In genomic region chr15:62909257-62909656, GRCh38 we compare ENCODE assay signal across 25 cellular contexts.
DNase-seq lines count a peak whose midpoint lies in the region; ATAC-seq, FAIRE-seq and TF ChIP-seq lines count a peak whose summit lies in the region.
"Had no signal": no experiment of that assay in that cellular context is flagged by ENCODE, and none has a peak within 500 bp of the region (broad histone marks: within the 10 kb centered on the region; RNA-seq: fewer than 3 reads in every experiment).

No MANE protein-coding gene starts in this region.

- no peak for TF ChIP-seq RAD21 in HepG2 (CRISPR knock-in tag; IDR thresholded peaks at IDR 0.05)

- H3K4me3 ChIP-seq in HepG2 (replicated peaks in 1 of 3; ENCODE audit: insufficient read depth in 1 of 3, low read depth in 2 of 3, low read length in 3 of 3) = no peak overlapping the region
- no peak overlapping the region for H3K4me3 ChIP-seq in right lobe of liver
- H3K4me3 ChIP-seq in Panc1 (ENCODE audit: low read depth in 2 of 2, low read length in 2 of 2) = no peak overlapping the region
- H3K4me3 ChIP-seq: SK-N-MC had no signal

- H3K27me3 ChIP-seq in HepG2 (ENCODE audit: control insufficient read depth in 1 of 2, insufficient read depth in 2 of 2, low read length in 2 of 2) = no peaks in the 10 kb centered on the region
- H3K27me3 ChIP-seq in right lobe of liver = no peaks in the 10 kb centered on the region
- H3K27me3 ChIP-seq in Panc1 (ENCODE audit: control insufficient read depth, insufficient read depth, low read length) = no peaks in the 10 kb centered on the region
- no peaks in the 10 kb centered on the region for H3K27me3 ChIP-seq in foreskin keratinocyte
- H3K27me3 ChIP-seq: BE2C had no signal

- no peak overlapping the region for H3K9ac ChIP-seq in HepG2 (ENCODE audit: insufficient read depth, low read depth, low read length)

- CTCF ChIA-PET in HepG2 (lab: Yijun Ruan, JAX; ENCODE audit: low intra/inter-chr PET ratio, low total read pairs) = no interaction called here
- CTCF ChIA-PET in Panc1 (lab: Charles Lee) = no interaction called here

- POLR2A ChIA-PET in HepG2 (lab: Yijun Ruan, JAX) = no interaction called here
- POLR2A ChIA-PET in Panc1 (lab: Charles Lee) = no interaction called here

- intact Hi-C loops in HepG2 (cut with micrococcal nuclease; ENCODE audit: unreplicated experiment) = no loop called here
- intact Hi-C loops in right lobe of liver (cut with DNase I) = no loop called here
- intact Hi-C loops in Panc1 (cut with micrococcal nuclease; ENCODE audit: unreplicated experiment) = no loop called here

- TF ChIP-seq CTCF in HepG2 (CRISPR knock-in tag; IDR thresholded peaks at IDR 0.05) = no peak
- TF ChIP-seq CTCF in right lobe of liver (IDR thresholded peaks at IDR 0.05) = no peak
- TF ChIP-seq CTCF in Panc1 (IDR thresholded peaks at IDR 0.05) = no peak
- peak; percentile 18 for TF ChIP-seq CTCF in foreskin keratinocyte (conservative IDR thresholded peaks at IDR 0.05)

- BruUV-seq in HepG2 (replicated peaks; lab: Mats Ljungman, UMichigan) = no TSS peak
- no TSS peak for BruUV-seq in Panc1 (replicated peaks; lab: Mats Ljungman, UMichigan)

- no peak for DNase-seq in HepG2 (ENCODE audit: low spot score)
- DNase-seq in right lobe of liver = no peak
- no peak for DNase-seq in Panc1 (ENCODE audit: low read depth, low spot score)
- DNase-seq in foreskin keratinocyte = no peak
- no peak for DNase-seq in T-helper 2 cell
- no peak for DNase-seq in KBM-7
- DNase-seq in stimulated activated CD4-positive, alpha-beta T cell treated with anti-CD3 and anti-CD28 coated beads, Interleukin-4, amount 100 ng/mL, for 4 hours = no peak
- DNase-seq in NCI-H510A (lab: John Stamatoyannopoulos, UW) = no peak
- DNase-seq: BE2C; Caco-2; CD4-positive, alpha-beta T cell; GF-D8; Kasumi-1; MM.1S; NCI-H1092; NCI-H1436 treated with DMSO at 0.1 percent for 48 hours; NCI-H2029 treated with DMSO at 0.1 percent for 48 hours; NCI-H2171 treated with DMSO at 0.1 percent for 48 hours; NCI-H446 treated with DMSO at 0.1 percent for 48 hours; NK-92 treated with Interleukin-12 subunit alpha and Interleukin-12 subunit beta, amount 100 ng/mL, for 24 hours; Right ventricle myocardium superior had no signal

- peaks cover 57% of the 10 kb centered on the region for H3K4me1 ChIP-seq in HepG2 (ENCODE audit: insufficient read depth, low read length)
- peaks cover 0 to 2% (median 0%) of the 10 kb centered on the region in 4 donors for H3K4me1 ChIP-seq in right lobe of liver
- H3K4me1 ChIP-seq in Panc1 (ENCODE audit: control insufficient read depth, insufficient read depth, low read length) = peaks cover 6% of the 10 kb centered on the region; the same call in 1 of the 2 replicates
- no peaks in the 10 kb centered on the region for H3K4me1 ChIP-seq in foreskin keratinocyte
- H3K4me1 ChIP-seq: Caco-2 had no signal

- WGBS in HepG2 (ENCODE audit: low lambda C conversion rate) = 97% methylated on average over 2 of the region's 3 CpGs
- 93% methylated on average over 2 of the region's 3 CpGs for WGBS in right lobe of liver (ENCODE audit: insufficient coverage, low coverage, low lambda C conversion rate, missing lambda C conversion rate)

- no peaks in the 10 kb centered on the region for H3K36me3 ChIP-seq in HepG2 (replicated peaks in 1 of 2; ENCODE audit: control insufficient read depth in 1 of 2, insufficient read depth in 2 of 2, low read length in 2 of 2)
- H3K36me3 ChIP-seq in right lobe of liver = no peaks in the 10 kb centered on the region
- no peaks in the 10 kb centered on the region for H3K36me3 ChIP-seq in Panc1 (ENCODE audit: control insufficient read depth, insufficient read depth, low read length)
- H3K36me3 ChIP-seq: BE2C had no signal

- in situ Hi-C loops in HepG2 (cut with HindIII; ENCODE audit: extremely low pct_ligation_motif_present, low pct_unique_long_range_greater_than_20kb) = no loop called here
- in situ Hi-C loops in Panc1 (cut with HindIII; ENCODE audit: low pct_unique_long_range_greater_than_20kb, low sequenced_read_pairs) = no loop called here
- in situ Hi-C loops in KBM-7 (cut with MboI; ENCODE audit: low pct_unique_long_range_greater_than_20kb, low sequenced_read_pairs) = no loop called here

- ATAC-seq in HepG2 (no peak), right lobe of liver (no peak), Panc1 (no peak), foreskin keratinocyte (no peak)

- TF ChIP-seq POLR2A in HepG2 (IDR thresholded peaks at IDR 0.05; ENCODE audit: insufficient read depth in 1 of 2, low read depth in 2 of 2, low read length in 2 of 2) (no peak), right lobe of liver (IDR thresholded peaks at IDR 0.05) (no peak)

- no peak overlapping the region for H2AFZ ChIP-seq in HepG2 (ENCODE audit: low read length)

- no peaks in the 10 kb centered on the region for H4K20me1 ChIP-seq in HepG2 (ENCODE audit: insufficient read depth, low read length)

- no peak for TF ChIP-seq EP300 in HepG2 (IDR thresholded peaks at IDR 0.05; ENCODE audit: low read depth in 2 of 2, low read length in 2 of 2)
- TF ChIP-seq EP300 in HepG2 (CRISPR knock-in tag; IDR thresholded peaks at IDR 0.05; ENCODE audit: borderline replicate concordance) = no peak

- H3K4me2 ChIP-seq in HepG2 (ENCODE audit: low read depth, low read length) = no peak overlapping the region

- H3K79me2 ChIP-seq in HepG2 (ENCODE audit: insufficient read depth, low read length) = no peaks in the 10 kb centered on the region

- H3K27ac ChIP-seq in HepG2 (ENCODE audit: extremely low read length, insufficient read depth, low read length) (no peak overlapping the region), right lobe of liver (no peak overlapping the region), Panc1 (ENCODE audit: low read length) (peak overlapping the region; percentile 30; the same call in 1 of the 2 replicates), foreskin keratinocyte (no peak overlapping the region)
- H3K27ac ChIP-seq: 22Rv1, SK-N-MC had no signal

- no peak for FAIRE-seq in HepG2 (lab: Jason Lieb, UNC)
- FAIRE-seq: GM19239, RCC 7860 had no signal

- no peaks in the 10 kb centered on the region for H3K9me3 ChIP-seq in HepG2 (ENCODE audit: low read length)
- no peaks in the 10 kb centered on the region for H3K9me3 ChIP-seq in right lobe of liver
- no peaks in the 10 kb centered on the region for H3K9me3 ChIP-seq in Panc1 (ENCODE audit: control insufficient read depth, insufficient read depth, low read depth, low read length)
- H3K9me3 ChIP-seq: BE2C, Caco-2 had no signal

TF ChIP-seq in HepG2, 621 proteins besides CTCF, POLR2A, EP300 and RAD21:
- TF ChIP-seq STAG1 (CRISPR knock-in tag; IDR thresholded peaks at IDR 0.05) (peak; percentile 14; the same call in 1 of the 2 replicates), ZNF143 (CRISPR knock-in tag; IDR thresholded peaks at IDR 0.05) (no peak)
- TF ChIP-seq, protein P1, sequence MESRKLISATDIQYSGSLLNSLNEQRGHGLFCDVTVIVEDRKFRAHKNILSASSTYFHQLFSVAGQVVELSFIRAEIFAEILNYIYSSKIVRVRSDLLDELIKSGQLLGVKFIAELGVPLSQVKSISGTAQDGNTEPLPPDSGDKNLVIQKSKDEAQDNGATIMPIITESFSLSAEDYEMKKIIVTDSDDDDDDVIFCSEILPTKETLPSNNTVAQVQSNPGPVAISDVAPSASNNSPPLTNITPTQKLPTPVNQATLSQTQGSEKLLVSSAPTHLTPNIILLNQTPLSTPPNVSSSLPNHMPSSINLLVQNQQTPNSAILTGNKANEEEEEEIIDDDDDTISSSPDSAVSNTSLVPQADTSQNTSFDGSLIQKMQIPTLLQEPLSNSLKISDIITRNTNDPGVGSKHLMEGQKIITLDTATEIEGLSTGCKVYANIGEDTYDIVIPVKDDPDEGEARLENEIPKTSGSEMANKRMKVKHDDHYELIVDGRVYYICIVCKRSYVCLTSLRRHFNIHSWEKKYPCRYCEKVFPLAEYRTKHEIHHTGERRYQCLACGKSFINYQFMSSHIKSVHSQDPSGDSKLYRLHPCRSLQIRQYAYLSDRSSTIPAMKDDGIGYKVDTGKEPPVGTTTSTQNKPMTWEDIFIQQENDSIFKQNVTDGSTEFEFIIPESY (CRISPR knock-in tag; IDR thresholded peaks at IDR 0.05) = no peak
